ENCODE assay signal across 25 cellular contexts in the genomic region with DNA sequence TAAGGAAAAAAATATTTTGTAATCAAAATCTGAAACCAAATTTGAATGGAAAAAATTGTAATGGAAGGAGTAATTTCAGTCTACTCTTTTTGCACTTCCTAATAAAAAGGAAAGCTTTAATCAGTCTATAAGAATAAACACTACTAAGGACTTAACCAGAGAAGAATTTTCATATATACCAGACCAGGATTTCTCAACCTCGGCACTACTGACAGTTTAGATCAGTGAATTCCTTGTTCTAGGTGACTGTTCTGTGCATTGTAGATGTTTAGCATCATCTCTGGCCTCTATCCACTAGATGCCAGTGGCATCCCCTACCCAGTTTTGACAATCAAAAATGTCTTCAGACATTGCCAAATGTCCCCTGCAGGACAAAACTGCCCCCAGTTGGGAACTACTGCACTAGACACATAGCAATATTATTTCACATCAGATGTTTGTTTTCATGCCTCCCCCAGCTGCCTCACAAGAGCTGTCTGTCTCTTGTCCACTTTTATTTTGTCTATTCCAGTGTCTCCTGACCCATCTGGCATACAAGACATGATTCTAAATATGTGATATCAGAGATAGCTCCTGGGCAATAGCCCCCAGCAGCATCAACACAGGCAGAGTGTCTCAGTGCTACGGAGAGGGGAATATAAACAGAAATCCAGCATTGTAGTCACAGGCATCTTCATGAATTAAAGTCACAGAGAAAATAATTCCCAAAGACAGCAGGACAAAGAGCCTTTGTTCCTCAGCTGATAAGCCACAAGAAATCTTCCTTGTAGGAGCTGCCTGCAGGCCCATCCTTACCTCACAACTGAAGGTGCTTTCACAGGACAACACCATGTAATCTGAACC. TPM values are rescaled to one million over a fixed set of nuclear protein-coding genes. Genes with fewer than 3 reads are reported as not detected.
DNase-seq lines count a peak whose midpoint lies in the region; ATAC-seq, FAIRE-seq and TF ChIP-seq lines count a peak whose summit lies in the region.
"Had no signal": no experiment of that assay in that cellular context is flagged by ENCODE, and none has a peak within 500 bp of the region (broad histone marks: within the 10 kb centered on the region; RNA-seq: fewer than 3 reads in every experiment).

No MANE protein-coding gene starts in this region.

- no peak for TF ChIP-seq POLR2A in breast epithelium (IDR thresholded peaks at IDR 0.05)

- POLR2A ChIA-PET in MCF 10A (lab: Yijun Ruan, JAX), result interaction anchor here (0.6 to 1.4 kb wide), 6 partner anchors 10 to 193 kb away, joined by 3 to 5 read pairs (median 3); no protein-coding TSS in a partner anchor

- FAIRE-seq in frontal cortex (lab: Jason Lieb, UNC), result no peak
- FAIRE-seq: GM12892, kidney had no signal

- no peak for TF ChIP-seq CTCF in MCF 10A (IDR thresholded peaks at IDR 0.05; ENCODE audit: unreplicated experiment)
- TF ChIP-seq CTCF in breast epithelium (IDR thresholded peaks at IDR 0.05), result no peak
- TF ChIP-seq CTCF in fibroblast of villous mesenchyme (IDR thresholded peaks at IDR 0.05; ENCODE audit: insufficient read depth, low read depth, low read length), result no peak
- TF ChIP-seq CTCF in neural crest cell (conservative IDR thresholded peaks at IDR 0.05), result no peak

- no peaks in the 10 kb centered on the region for H3K9me3 Mint-ChIP-seq in MCF 10A (ENCODE audit: unreplicated experiment)
- peaks cover 7% of the 10 kb centered on the region for H3K9me3 Mint-ChIP-seq in neural crest cell
- H3K9me3 Mint-ChIP-seq: CD14-positive monocyte; central memory CD8-positive, alpha-beta T cell; stimulated activated memory B cell treated with anti-CD40 and anti-IgM and Interleukin-4, amounts not matched to agents 10 μg/mL and 1 μg/mL and 100 μg/mL, for 72 hours had no signal

- CTCF ChIA-PET in MCF 10A (lab: Yijun Ruan, JAX), result interaction anchor here (1.4 kb wide), 1 partner anchor 229 kb away, joined by 3 read pairs; no protein-coding TSS in a partner anchor

- ATAC-seq in GM21515 (IDR thresholded peaks at IDR 0.05; ENCODE audit: unreplicated experiment), result no peak
- ATAC-seq: naive thymus-derived CD4-positive, alpha-beta T cell; stimulated activated memory B cell treated with anti-CD40 and anti-IgM and Interleukin-4, amounts not matched to agents 10 μg/mL and 1 μg/mL and 100 μg/mL, for 72 hours had no signal

- H3K27ac Mint-ChIP-seq in MCF 10A (ENCODE audit: low read depth, unreplicated experiment) (no peak overlapping the region), neural crest cell (ENCODE audit: unreplicated experiment) (peak overlapping the region; percentile 76)
- H3K27ac Mint-ChIP-seq: activated CD4-positive, alpha-beta T cell treated with anti-CD3 and anti-CD28 coated beads, Interleukin-2, amount 10 ng/mL, durations not matched to agents 7 days and 5 days; activated naive CD8-positive, alpha-beta T cell treated with anti-CD3 and anti-CD28 coated beads, Interleukin-2, amount 10 ng/mL, durations not matched to agents 7 days and 5 days; naive thymus-derived CD4-positive, alpha-beta T cell; stimulated activated memory B cell treated with anti-CD40 and anti-IgM and Interleukin-4, amounts not matched to agents 10 μg/mL and 1 μg/mL and 100 μg/mL, for 72 hours had no signal

- intact Hi-C loops in MCF 10A (cut with micrococcal nuclease) (no loop called here), breast epithelium (cut with DNase I; ENCODE audit: low total_unique reads) (no loop called here)

- H3K27me3 ChIP-seq in breast epithelium, result no peaks in the 10 kb centered on the region

- H3K36me3 ChIP-seq in breast epithelium, result no peaks in the 10 kb centered on the region

- peaks cover 36% of the 10 kb centered on the region for H3K36me3 Mint-ChIP-seq in MCF 10A (ENCODE audit: insufficient read depth, unreplicated experiment)
- peaks cover 13% of the 10 kb centered on the region for H3K36me3 Mint-ChIP-seq in neural crest cell (ENCODE audit: low read depth)

- DNase-seq in MCF 10A (ENCODE audit: unreplicated experiment) (no peak), breast epithelium (ENCODE audit: low spot score in 2 of 2) (no peak), fibroblast of villous mesenchyme (ENCODE audit: low read depth) (peak; percentile 23), neural crest cell (ENCODE audit: low read depth, low spot score) (no peak), dedifferentiated amniotic fluid mesenchymal stem cell (ENCODE audit: extremely low spot score) (no peak), GM19240 (ENCODE audit: insufficient read length, low spot score) (no peak), frontal cortex (ENCODE audit: low spot score in 2 of 2) (no peak)
- DNase-seq: 8988T; activated CD4-positive, alpha-beta T cell treated with anti-CD3 and anti-CD28 coated beads, Interleukin-2, amount 10 ng/mL, durations not matched to agents 7 days and 5 days; activated effector memory CD4-positive, alpha-beta T cell treated with anti-CD3 and anti-CD28 coated beads, Interleukin-2, amount 50 U/mL, for 16 hours; activated naive CD8-positive, alpha-beta T cell treated with anti-CD3 and anti-CD28 coated beads, Interleukin-2, amount 10 ng/mL, durations not matched to agents 7 days and 5 days; kidney; MV-4-11; naive thymus-derived CD4-positive, alpha-beta T cell; NCI-H146; NCI-H446 treated with DMSO at 0.1 percent for 48 hours; NCI-H774; occipital lobe had no signal

- TSS peak; percentile 9 for BruUV-seq in MCF 10A (replicated peaks; lab: Mats Ljungman, UMichigan)

- H3K27ac ChIP-seq in breast epithelium, result no peak overlapping the region
- H3K27ac ChIP-seq: epithelial cell of prostate, thoracic aorta had no signal

- H3K4me1 ChIP-seq in breast epithelium, result no peaks in the 10 kb centered on the region

- H3K27me3 Mint-ChIP-seq in MCF 10A (ENCODE audit: insufficient read depth, unreplicated experiment) (no peaks in the 10 kb centered on the region), neural crest cell (ENCODE audit: low read depth) (no peaks in the 10 kb centered on the region)
- H3K27me3 Mint-ChIP-seq: activated CD4-positive, alpha-beta T cell treated with anti-CD3 and anti-CD28 coated beads, Interleukin-2, amount 10 ng/mL, durations not matched to agents 7 days and 5 days; activated naive CD8-positive, alpha-beta T cell treated with anti-CD3 and anti-CD28 coated beads, Interleukin-2, amount 10 ng/mL, durations not matched to agents 7 days and 5 days; central memory CD8-positive, alpha-beta T cell; stimulated activated memory B cell treated with anti-CD40 and anti-IgM and Interleukin-4, amounts not matched to agents 10 μg/mL and 1 μg/mL and 100 μg/mL, for 72 hours had no signal

- H3K4me3 Mint-ChIP-seq in MCF 10A (ENCODE audit: unreplicated experiment) (no peak overlapping the region), neural crest cell (no peak overlapping the region)
- H3K4me3 Mint-ChIP-seq: activated CD4-positive, alpha-beta T cell treated with anti-CD3 and anti-CD28 coated beads, Interleukin-2, amount 10 ng/mL, durations not matched to agents 7 days and 5 days; activated naive CD8-positive, alpha-beta T cell treated with anti-CD3 and anti-CD28 coated beads, Interleukin-2, amount 10 ng/mL, durations not matched to agents 7 days and 5 days; CD14-positive monocyte; central memory CD8-positive, alpha-beta T cell; naive thymus-derived CD4-positive, alpha-beta T cell; stimulated activated memory B cell treated with anti-CD40 and anti-IgM and Interleukin-4, amounts not matched to agents 10 μg/mL and 1 μg/mL and 100 μg/mL, for 72 hours had no signal

- H3K9me3 ChIP-seq in breast epithelium, result peaks cover 0 to 1% of the 10 kb centered on the region in 2 donors
- H3K9me3 ChIP-seq: thoracic aorta had no signal

- no peak overlapping the region for H3K4me3 ChIP-seq in breast epithelium
- no peak overlapping the region for H3K4me3 ChIP-seq in fibroblast of villous mesenchyme (ENCODE audit: low read depth, low read length)
- H3K4me3 ChIP-seq: thoracic aorta had no signal

- H3K4me1 Mint-ChIP-seq in MCF 10A (ENCODE audit: insufficient read depth, unreplicated experiment), result no peaks in the 10 kb centered on the region
- H3K4me1 Mint-ChIP-seq in neural crest cell, result peaks cover 46% of the 10 kb centered on the region
- H3K4me1 Mint-ChIP-seq: stimulated activated memory B cell treated with anti-CD40 and anti-IgM and Interleukin-4, amounts not matched to agents 10 μg/mL and 1 μg/mL and 100 μg/mL, for 72 hours had no signal

RNA-seq across cellular contexts. Expression of a gene that starts 27.0 kb away (rescaled TPM):
- total RNA-seq in MCF 10A (2022) (7.6 and 9.2 TPM in 2 replicates), breast epithelium (10 to 100 TPM; 15.7 to 35.8 (median 22.8) TPM), fibroblast of villous mesenchyme (13.2 and 20.3 TPM in 2 replicates), neural crest cell (13.2 and 13.5 TPM in 2 replicates), frontal cortex (31.4 TPM)
